Comparison of ENCODE assay signal across 16 cellular contexts in the genomic region with DNA sequence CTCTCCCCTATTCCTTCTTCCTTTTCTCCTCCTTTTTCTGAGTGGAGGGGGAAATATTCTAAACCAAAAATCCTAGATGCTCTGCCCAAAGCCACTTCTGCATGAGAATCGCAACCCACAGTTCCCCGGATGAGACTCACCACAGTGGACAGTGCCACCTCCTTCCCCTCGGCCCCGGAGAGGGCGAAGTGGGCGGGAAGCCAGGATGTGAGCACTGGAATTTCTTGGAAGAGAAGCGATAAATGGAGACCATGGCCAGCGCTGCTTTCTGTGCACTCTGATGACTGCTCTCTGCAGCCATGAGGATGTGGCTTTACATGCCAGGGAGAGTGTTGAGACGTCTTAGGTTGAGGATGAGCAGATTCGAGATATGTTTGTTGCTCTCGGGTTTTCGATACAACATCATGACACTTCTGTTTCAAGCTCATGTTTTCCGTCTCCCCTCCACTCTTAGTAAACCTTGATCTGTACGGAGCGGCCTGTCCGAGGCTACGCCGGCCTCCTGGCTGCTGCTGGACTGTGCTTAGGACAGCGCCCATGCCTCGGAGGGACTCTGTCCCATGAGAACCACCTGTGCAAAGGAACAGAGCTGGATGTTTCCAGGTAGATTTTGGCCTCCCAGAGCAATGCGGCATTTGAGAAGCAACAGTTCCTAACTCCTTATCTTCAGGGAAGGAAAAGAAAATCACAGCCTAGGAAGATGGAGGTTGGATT.
"Had no signal": no experiment of that assay in that cellular context is flagged by ENCODE, and none has a peak within 500 bp of the region (broad histone marks: within the 10 kb centered on the region; RNA-seq: fewer than 3 reads in every experiment).

No MANE protein-coding gene starts in this region.

- H3K4me3 Mint-ChIP-seq: activated naive CD8-positive, alpha-beta T cell treated with anti-CD3 and anti-CD28 coated beads, Interleukin-2, amount 10 ng/mL, durations not matched to agents 7 days and 5 days; naive thymus-derived CD8-positive, alpha-beta T cell had no signal

- H3K27ac Mint-ChIP-seq: activated naive CD8-positive, alpha-beta T cell treated with anti-CD3 and anti-CD28 coated beads, Interleukin-2, amount 10 ng/mL, durations not matched to agents 7 days and 5 days; naive thymus-derived CD8-positive, alpha-beta T cell had no signal

- H3K4me1 ChIP-seq: transverse colon had no signal

- H3K27ac ChIP-seq: cardiac muscle cell, transverse colon, WERI-Rb-1 had no signal

- H3K36me3 Mint-ChIP-seq: activated naive CD8-positive, alpha-beta T cell treated with anti-CD3 and anti-CD28 coated beads, Interleukin-2, amount 10 ng/mL, durations not matched to agents 7 days and 5 days; naive thymus-derived CD8-positive, alpha-beta T cell had no signal

- DNase-seq: activated CD4-positive, alpha-beta T cell treated with anti-CD3 and anti-CD28 coated beads, Interleukin-2, amount 50 U/mL, for 4 hours; activated naive CD4-positive, alpha-beta T cell treated with Interleukin-2 at 50 U/mL for 16 hours; activated naive CD8-positive, alpha-beta T cell treated with anti-CD3 and anti-CD28 coated beads, Interleukin-2, amount 10 ng/mL, durations not matched to agents 7 days and 5 days; activated T-cell treated with anti-CD3 and anti-CD28 coated beads for 4 hours; amygdala; erythroblast; foreskin melanocyte; kidney glomerular epithelial cell; mesenchymal stem cell; naive thymus-derived CD8-positive, alpha-beta T cell; retina; stimulated activated CD4-positive, alpha-beta T cell treated with anti-CD3 and anti-CD28 coated beads, Interleukin-2, amount 100 ng/mL, for 24 hours; stimulated activated naive CD8-positive, alpha-beta T cell treated with anti-CD3 and anti-CD28 coated beads, Interleukin-15, Interleukin-2, amounts not matched to agents 100 U/mL and 50 U/mL, for 24 hours; transverse colon; WERI-Rb-1 had no signal

- H3K27me3 ChIP-seq: cardiac muscle cell, transverse colon had no signal

- H3K9me3 ChIP-seq: transverse colon had no signal

- ATAC-seq: naive thymus-derived CD8-positive, alpha-beta T cell; stimulated activated naive CD8-positive, alpha-beta T cell treated with anti-CD3 and anti-CD28 coated beads, Interleukin-15, Interleukin-2, amounts not matched to agents 100 U/mL and 50 U/mL, for 24 hours had no signal

- H3K36me3 ChIP-seq: cardiac muscle cell, transverse colon, WERI-Rb-1 had no signal

- H3K4me1 Mint-ChIP-seq: activated naive CD8-positive, alpha-beta T cell treated with anti-CD3 and anti-CD28 coated beads, Interleukin-2, amount 10 ng/mL, durations not matched to agents 7 days and 5 days had no signal

- H3K4me3 ChIP-seq: cardiac muscle cell, transverse colon had no signal

- H3K9me3 Mint-ChIP-seq: naive thymus-derived CD8-positive, alpha-beta T cell had no signal
